Comparison of ENCODE assay signal across 11 cellular contexts in genomic region chr6:53926505-53926904, GRCh38.
DNase-seq lines count a peak whose midpoint lies in the region; ATAC-seq and TF ChIP-seq lines count a peak whose summit lies in the region.
"Had no signal": no experiment of that assay in that cellular context is flagged by ENCODE, and none has a peak within 500 bp of the region (broad histone marks: within the 10 kb centered on the region; RNA-seq: fewer than 3 reads in every experiment).

No MANE protein-coding gene starts in this region.

- H3K4me1 Mint-ChIP-seq in activated CD4-positive, alpha-beta T cell treated with anti-CD3 and anti-CD28 coated beads, Interleukin-2, amount 10 ng/mL, durations not matched to agents 7 days and 5 days, result no peaks in the 10 kb centered on the region

- no peak overlapping the region for H3K27ac Mint-ChIP-seq in activated CD4-positive, alpha-beta T cell treated with anti-CD3 and anti-CD28 coated beads, Interleukin-2, amount 10 ng/mL, durations not matched to agents 7 days and 5 days

- ATAC-seq in HCT116, result peak; percentile 70
- no peak for ATAC-seq in HG03460 (IDR thresholded peaks at IDR 0.05; ENCODE audit: unreplicated experiment)

- 0 out of 4 replicates have a peak, but pooled peaks cover 0 to 2% of the 10 kb centered on the region in 2 experiments for H3K36me3 ChIP-seq in HCT116 (ENCODE audit: control insufficient read depth in 1 of 2, insufficient read depth in 2 of 2, low read length in 2 of 2)

- no peaks in the 10 kb centered on the region for H3K27me3 Mint-ChIP-seq in activated CD4-positive, alpha-beta T cell treated with anti-CD3 and anti-CD28 coated beads, Interleukin-2, amount 10 ng/mL, durations not matched to agents 7 days and 5 days

- peak; percentile 36 for DNase-seq in AG08396 (ENCODE audit: low spot score)
- DNase-seq in HCT116 (ENCODE audit: low read depth, low spot score), result peak; percentile 21
- DNase-seq in astrocyte of the hippocampus (ENCODE audit: low read depth, low spot score), result peak; percentile 70
- peak; percentile 86 for DNase-seq in kidney tubule cell (ENCODE audit: low spot score)
- DNase-seq in stimulated activated CD4-positive, alpha-beta T cell treated with anti-CD3 and anti-CD28 coated beads, Interleukin-2, amount 100 ng/mL, for 24 hours, result no peak
- no peak for DNase-seq in posterior cingulate gyrus
- DNase-seq in activated CD4-positive, alpha-beta T cell treated with anti-CD3 and anti-CD28 coated beads, Interleukin-2, amount 10 ng/mL, durations not matched to agents 7 days and 5 days, result no peak
- DNase-seq: activated naive CD4-positive, alpha-beta T cell treated with anti-CD3 and anti-CD28 coated beads, Interleukin-2, amount 50 U/mL, for 16 hours; hippocampal formation had no signal

- no peaks in the 10 kb centered on the region for H3K9me3 ChIP-seq in HCT116 (ENCODE audit: control insufficient read depth in 1 of 2, insufficient read depth in 1 of 2, low read depth in 1 of 2, low read length in 2 of 2)
- H3K9me3 ChIP-seq: mucosa of descending colon had no signal

- H3K4me2 ChIP-seq in HCT116 (ENCODE audit: low read length), result peak overlapping the region; percentile 65

- peaks cover 55 to 56% of the 10 kb centered on the region in 2 experiments for H3K4me1 ChIP-seq in HCT116 (ENCODE audit: control insufficient read depth in 1 of 2, insufficient read depth in 2 of 2, low read length in 2 of 2)

- RAD21 ChIA-PET in HCT116 (lab: Charles Lee; ENCODE audit: low non-redundant PET in 1 of 2, low total read pairs in 2 of 2, uncharacterized antibody in 2 of 2, unreplicated experiment in 2 of 2), result no interaction called here

- H3K9me2 ChIP-seq in HCT116 (ENCODE audit: insufficient read depth), result no peaks in the 10 kb centered on the region

- no peaks in the 10 kb centered on the region for H4K20me1 ChIP-seq in HCT116 (ENCODE audit: insufficient read depth)

- H3K4me3 ChIP-seq in HCT116 (replicated peaks in 1 of 2; ENCODE audit: low read depth in 1 of 2, low read length in 2 of 2), result peak overlapping the region in 1 of 2 experiments; percentile 30; a peak in 2 of 4 replicates
- H3K4me3 ChIP-seq: mucosa of descending colon had no signal

- intact Hi-C loops in HCT116 (cut with micrococcal nuclease), result no loop called here
- intact Hi-C loops in posterior cingulate gyrus (cut with DNase I), result no loop called here

- POLR2A ChIA-PET in HCT116 (lab: Charles Lee), result no interaction called here
- POLR2A ChIA-PET in activated CD4-positive, alpha-beta T cell treated with anti-CD3 and anti-CD28 coated beads, Interleukin-2, amount 10 ng/mL, durations not matched to agents 7 days and 5 days (lab: Charles Lee), result no interaction called here

- H3K9ac ChIP-seq in HCT116 (ENCODE audit: low read length), result peak overlapping the region; percentile 27

- no peaks in the 10 kb centered on the region for H3K79me2 ChIP-seq in HCT116 (ENCODE audit: insufficient read depth, low read length)

- no peak overlapping the region for H2AFZ ChIP-seq in HCT116 (ENCODE audit: low read depth, low read length, poor library complexity, severe bottlenecking)

- peak overlapping the region; percentile 71 for H3K27ac ChIP-seq in HCT116 (ENCODE audit: low read depth, low read length)

- TF ChIP-seq CTCF in HCT116 (IDR thresholded peaks at IDR 0.05 in 2 of 3, conservative IDR thresholded peaks at IDR 0.05 in 1 of 3; ENCODE audit: borderline replicate concordance in 1 of 3, insufficient read depth in 1 of 3, low read depth in 2 of 3, low read length in 2 of 3), result no peak

- no peaks in the 10 kb centered on the region for H3K9me3 Mint-ChIP-seq in activated CD4-positive, alpha-beta T cell treated with anti-CD3 and anti-CD28 coated beads, Interleukin-2, amount 10 ng/mL, durations not matched to agents 7 days and 5 days

- CTCF ChIA-PET in HCT116 (lab: Charles Lee), result interaction anchor here (1.5 kb wide), 1 partner anchor 30 kb away, joined by 4 read pairs; no protein-coding TSS in a partner anchor
- CTCF ChIA-PET in activated CD4-positive, alpha-beta T cell treated with anti-CD3 and anti-CD28 coated beads, Interleukin-2, amount 10 ng/mL, durations not matched to agents 7 days and 5 days (lab: Charles Lee), result interaction anchor here (0.7 kb wide), 1 partner anchor 112 kb away, joined by 4 read pairs; no protein-coding TSS in a partner anchor

- no TSS peak for BruUV-seq in HCT116 (replicated peaks; lab: Mats Ljungman, UMichigan)

- no peak for TF ChIP-seq POLR2A in HCT116 (IDR thresholded peaks at IDR 0.05; ENCODE audit: borderline replicate concordance, extremely low read depth, insufficient read depth, insufficient read length)

- H3K36me3 Mint-ChIP-seq in activated CD4-positive, alpha-beta T cell treated with anti-CD3 and anti-CD28 coated beads, Interleukin-2, amount 10 ng/mL, durations not matched to agents 7 days and 5 days (ENCODE audit: low read depth), result peaks cover under 1% of the 10 kb centered on the region

- no peak for TF ChIP-seq RAD21 in HCT116 (IDR thresholded peaks at IDR 0.05; ENCODE audit: low read depth)

- no peak overlapping the region for H3K4me3 Mint-ChIP-seq in activated CD4-positive, alpha-beta T cell treated with anti-CD3 and anti-CD28 coated beads, Interleukin-2, amount 10 ng/mL, durations not matched to agents 7 days and 5 days

- H3K27me3 ChIP-seq in HCT116 (ENCODE audit: insufficient read depth, low read length), result no peaks in the 10 kb centered on the region

TF ChIP-seq in HCT116, 20 proteins besides CTCF, POLR2A, EP300 and RAD21 (continues in another document):
- TF ChIP-seq TCF7L2 (IDR thresholded peaks at IDR 0.05; ENCODE audit: borderline replicate concordance, extremely low read depth, insufficient read depth, insufficient read length) (no peak), ZBTB33 (IDR thresholded peaks at IDR 0.05; ENCODE audit: extremely low read depth, insufficient replicate concordance, low read length) (no peak), ELF1 (IDR thresholded peaks at IDR 0.05; ENCODE audit: borderline replicate concordance, low read depth) (peak; percentile 13; the same call in 1 of the 2 replicates), YY1 (IDR thresholded peaks at IDR 0.05; ENCODE audit: extremely low read depth, insufficient replicate concordance, low read depth, low read length) (no peak), ZFX (IDR thresholded peaks at IDR 0.05) (no peak), CEBPB (IDR thresholded peaks at IDR 0.05; ENCODE audit: low read depth) (peak; percentile 27; the same call in 1 of the 2 replicates), EZH2phosphoT487 (IDR thresholded peaks at IDR 0.05; ENCODE audit: borderline replicate concordance) (no peak), SP1 (IDR thresholded peaks at IDR 0.05; ENCODE audit: low read depth) (0 out of 2 replicates have a peak, but pooled peaks have one; percentile 29), SIN3A (IDR thresholded peaks at IDR 0.05; ENCODE audit: low read depth) (no peak; the same call in 1 of the 2 replicates), ATF3 (IDR thresholded peaks at IDR 0.05) (no peak), SRF (IDR thresholded peaks at IDR 0.05; ENCODE audit: low read depth) (no peak), REST (IDR thresholded peaks at IDR 0.05; ENCODE audit: low read depth) (no peak), EGR1 (IDR thresholded peaks at IDR 0.05; ENCODE audit: low read depth) (no peak; the same call in 1 of the 2 replicates), ZNF274 (IDR thresholded peaks at IDR 0.05; ENCODE audit: low read depth, low read length) (no peak), CBX3 (IDR thresholded peaks at IDR 0.05; ENCODE audit: low read depth) (0 out of 2 replicates have a peak, but pooled peaks have one; percentile 42), JUND (IDR thresholded peaks at IDR 0.05) (peak; percentile 56), EZH2 (IDR thresholded peaks at IDR 0.05) (no peak)

Comparison
In these comparisons a context has a peak if more than half of its experiments do, and no peak if none do; other contexts are left out.
1. DNase-seq: peak in AG08396 (single experiment), HCT116 (single experiment), astrocyte of the hippocampus (single experiment) and kidney tubule cell (single experiment); none in stimulated activated CD4-positive, alpha-beta T cell treated with anti-CD3 and anti-CD28 coated beads, Interleukin-2, amount 100 ng/mL, for 24 hours (0 of 2), posterior cingulate gyrus (0 of 10) and activated CD4-positive, alpha-beta T cell treated with anti-CD3 and anti-CD28 coated beads, Interleukin-2, amount 10 ng/mL, durations not matched to agents 7 days and 5 days (single experiment).